In genomic region chr7:45295222-45295621, GRCh38 we compare ENCODE assay signal across 18 cellular contexts.
"Had no signal": no experiment of that assay in that cellular context is flagged by ENCODE, and none has a peak within 500 bp of the region (broad histone marks: within the 10 kb centered on the region; RNA-seq: fewer than 3 reads in every experiment).

No MANE protein-coding gene starts in this region.

- H3K4me1 ChIP-seq: adrenal gland, esophagus squamous epithelium, pancreas, testis, upper lobe of left lung had no signal

- H3K36me3 ChIP-seq: adrenal gland, esophagus squamous epithelium, neutrophil, pancreas, upper lobe of left lung had no signal

- H3K27ac Mint-ChIP-seq: activated naive CD4-positive, alpha-beta T cell treated with anti-CD3 and anti-CD28 coated beads, Interleukin-2, amount 50 U/mL, for 72 hours; effector memory CD8-positive, alpha-beta T cell; natural killer cell; stimulated activated effector memory CD8-positive, alpha-beta T cell treated with anti-CD3 and anti-CD28 coated beads, Interleukin-12 subunit alpha, Interleukin-12 subunit beta, amount 100 ng/mL, for 72 hours; T-helper 17 cell had no signal

- H3K36me3 Mint-ChIP-seq: activated naive CD4-positive, alpha-beta T cell treated with anti-CD3 and anti-CD28 coated beads, Interleukin-2, amount 50 U/mL, for 72 hours; natural killer cell; stimulated activated effector memory CD8-positive, alpha-beta T cell treated with anti-CD3 and anti-CD28 coated beads, Interleukin-12 subunit alpha, Interleukin-12 subunit beta, amount 100 ng/mL, for 72 hours had no signal

- DNase-seq: activated CD4-positive, alpha-beta T cell treated with anti-CD3 and anti-CD28 coated beads for 1 hour; activated gamma-delta T cell; adrenal gland; effector memory CD8-positive, alpha-beta T cell; esophagus squamous epithelium; hypothalamus; natural killer cell; pancreas; stimulated activated CD4-positive, alpha-beta T cell treated with anti-CD3 and anti-CD28 coated beads, Interleukin-4, amount 100 ng/mL, for 24 hours; T-helper 17 cell; testis; upper lobe of left lung had no signal

- H3K4me1 Mint-ChIP-seq: stimulated activated effector memory CD8-positive, alpha-beta T cell treated with anti-CD3 and anti-CD28 coated beads, Interleukin-12 subunit alpha, Interleukin-12 subunit beta, amount 100 ng/mL, for 72 hours; T-helper 17 cell had no signal

- H3K4me3 Mint-ChIP-seq: effector memory CD8-positive, alpha-beta T cell; natural killer cell; stimulated activated effector memory CD8-positive, alpha-beta T cell treated with anti-CD3 and anti-CD28 coated beads, Interleukin-12 subunit alpha, Interleukin-12 subunit beta, amount 100 ng/mL, for 72 hours; T-helper 17 cell had no signal

- ATAC-seq: activated naive CD4-positive, alpha-beta T cell treated with anti-CD3 and anti-CD28 coated beads, Interleukin-2, amount 50 U/mL, for 72 hours; effector memory CD8-positive, alpha-beta T cell; natural killer cell; pancreas; sciatic nerve; stimulated activated effector memory CD8-positive, alpha-beta T cell treated with anti-CD3 and anti-CD28 coated beads, Interleukin-12 subunit alpha, Interleukin-12 subunit beta, amount 100 ng/mL, for 72 hours; T-helper 17 cell had no signal

- H3K27me3 ChIP-seq: adrenal gland, neutrophil, pancreas, testis, upper lobe of left lung had no signal

- H3K27ac ChIP-seq: adrenal gland, esophagus squamous epithelium, neutrophil, pancreas, testis, upper lobe of left lung, VCaP had no signal

- H3K9me3 ChIP-seq: adrenal gland, esophagus squamous epithelium, neutrophil, pancreas, testis, upper lobe of left lung had no signal

- H3K9me3 Mint-ChIP-seq: activated naive CD4-positive, alpha-beta T cell treated with anti-CD3 and anti-CD28 coated beads, Interleukin-2, amount 50 U/mL, for 72 hours; effector memory CD8-positive, alpha-beta T cell; natural killer cell; stimulated activated effector memory CD8-positive, alpha-beta T cell treated with anti-CD3 and anti-CD28 coated beads, Interleukin-12 subunit alpha, Interleukin-12 subunit beta, amount 100 ng/mL, for 72 hours had no signal

- H3K4me3 ChIP-seq: adrenal gland, esophagus squamous epithelium, lung, pancreas, testis, upper lobe of left lung had no signal
